In genomic region chr17:395179-395578, GRCh38 we compare ENCODE assay signal across 21 cellular contexts.
"Had no signal": no experiment of that assay in that cellular context is flagged by ENCODE, and none has a peak within 500 bp of the region (broad histone marks: within the 10 kb centered on the region; RNA-seq: fewer than 3 reads in every experiment).

No MANE protein-coding gene starts in this region.

- H3K4me3 Mint-ChIP-seq: activated B cell treated with CpG ODN at 0.5 μM for 24 hours; activated CD8-positive, alpha-beta T cell treated with anti-CD3 and anti-CD28 coated beads for 36 hours; activated naive CD4-positive, alpha-beta T cell treated with anti-CD3 and anti-CD28 coated beads for 36 hours; central memory CD8-positive, alpha-beta T cell; neural crest cell; stimulated activated naive CD8-positive, alpha-beta T cell treated with anti-CD3 and anti-CD28 coated beads, Interleukin-15, Interleukin-2, amounts not matched to agents 100 ng/mL and 50 ng/mL, for 24 hours had no signal

- H3K27me3 Mint-ChIP-seq: activated CD8-positive, alpha-beta T cell treated with anti-CD3 and anti-CD28 coated beads for 36 hours; central memory CD8-positive, alpha-beta T cell; stimulated activated naive CD8-positive, alpha-beta T cell treated with anti-CD3 and anti-CD28 coated beads, Interleukin-15, Interleukin-2, amounts not matched to agents 100 ng/mL and 50 ng/mL, for 24 hours had no signal

- H3K4me1 Mint-ChIP-seq: activated B cell treated with CpG ODN at 0.5 μM for 24 hours had no signal

- H3K27ac ChIP-seq: brain microvascular endothelial cell, coronary artery, esophagus muscularis mucosa, gastroesophageal sphincter, heart right ventricle, left ventricle myocardium inferior, ovary, psoas muscle, tibial nerve, vagina had no signal

- H3K27ac Mint-ChIP-seq: activated B cell treated with CpG ODN at 0.5 μM for 24 hours; activated CD8-positive, alpha-beta T cell treated with anti-CD3 and anti-CD28 coated beads for 36 hours; activated naive CD4-positive, alpha-beta T cell treated with anti-CD3 and anti-CD28 coated beads for 36 hours; stimulated activated naive CD8-positive, alpha-beta T cell treated with anti-CD3 and anti-CD28 coated beads, Interleukin-15, Interleukin-2, amounts not matched to agents 100 ng/mL and 50 ng/mL, for 24 hours had no signal

- H3K4me1 ChIP-seq: esophagus muscularis mucosa, gastroesophageal sphincter, psoas muscle, vagina had no signal

- H3K27me3 ChIP-seq: brain microvascular endothelial cell, ovary, tibial nerve, vagina had no signal

- DNase-seq: activated B cell treated with CpG ODN at 0.5 μM for 24 hours; activated CD4-positive, alpha-beta T cell treated with anti-CD3 and anti-CD28 coated beads for 48 hours; activated CD8-positive, alpha-beta T cell treated with anti-CD3 and anti-CD28 coated beads for 36 hours; activated naive CD4-positive, alpha-beta T cell treated with anti-CD3 and anti-CD28 coated beads for 36 hours; activated T-cell treated with anti-CD3 and anti-CD28 coated beads, Interleukin-2, amount 50 U/mL, for 1 hour; brain microvascular endothelial cell; heart right ventricle; left ventricle myocardium inferior; ovary; psoas muscle; right cardiac atrium had no signal

- H3K9me3 Mint-ChIP-seq: activated B cell treated with CpG ODN at 0.5 μM for 24 hours; activated CD8-positive, alpha-beta T cell treated with anti-CD3 and anti-CD28 coated beads for 36 hours; activated naive CD4-positive, alpha-beta T cell treated with anti-CD3 and anti-CD28 coated beads for 36 hours; central memory CD8-positive, alpha-beta T cell; neural crest cell; stimulated activated naive CD8-positive, alpha-beta T cell treated with anti-CD3 and anti-CD28 coated beads, Interleukin-15, Interleukin-2, amounts not matched to agents 100 ng/mL and 50 ng/mL, for 24 hours had no signal

- H3K9me3 ChIP-seq: esophagus muscularis mucosa, gastroesophageal sphincter, heart right ventricle, left ventricle myocardium inferior, ovary, psoas muscle, tibial nerve, vagina had no signal

- H3K4me3 ChIP-seq: coronary artery, esophagus muscularis mucosa, gastroesophageal sphincter, heart right ventricle, left ventricle myocardium inferior, ovary, psoas muscle, skin epidermis, tibial nerve, vagina had no signal

- ATAC-seq: activated CD8-positive, alpha-beta T cell treated with anti-CD3 and anti-CD28 coated beads for 36 hours; gastroesophageal sphincter; heart right ventricle; psoas muscle had no signal

- FAIRE-seq: endometrium had no signal

- H3K36me3 ChIP-seq: brain microvascular endothelial cell, esophagus muscularis mucosa, gastroesophageal sphincter, heart right ventricle, left ventricle myocardium inferior, ovary, tibial nerve, vagina had no signal
